Comparison of ENCODE assay signal across 3 cellular contexts in genomic region chr5:124178050-124178449, GRCh38.
"Had no signal": no experiment of that assay in that cellular context is flagged by ENCODE, and none has a peak within 500 bp of the region (broad histone marks: within the 10 kb centered on the region; RNA-seq: fewer than 3 reads in every experiment).

No MANE protein-coding gene starts in this region.

- DNase-seq: GDM1, GF-D8 had no signal

- H3K4me3 ChIP-seq: GM12878 had no signal

- ATAC-seq: GM12878 had no signal
